Comparison of ENCODE assay signal across 18 cellular contexts in the genomic region with DNA sequence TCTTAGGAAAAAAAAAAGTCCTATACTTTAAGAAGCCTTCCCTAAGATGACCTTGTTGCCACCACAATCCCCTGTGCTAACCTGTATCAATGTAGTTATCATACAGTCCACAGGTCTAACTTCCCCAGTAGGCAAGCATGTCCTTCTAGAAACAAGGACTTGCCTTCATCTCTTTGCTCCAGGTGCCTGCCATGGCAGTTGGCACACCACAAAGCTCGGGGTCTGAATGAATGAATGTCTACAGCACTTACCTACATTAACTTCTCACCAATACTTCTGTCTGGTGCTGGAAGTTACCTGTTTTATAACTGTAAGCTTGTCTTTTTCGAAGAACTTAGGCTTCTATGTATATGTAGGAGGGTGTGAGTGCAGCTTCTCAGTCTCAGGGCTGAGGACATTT. TPM values are rescaled to one million over a fixed set of nuclear protein-coding genes. Genes with fewer than 3 reads are reported as not detected.
DNase-seq lines count a peak whose midpoint lies in the region; ATAC-seq, FAIRE-seq and TF ChIP-seq lines count a peak whose summit lies in the region.
"Had no signal": no experiment of that assay in that cellular context is flagged by ENCODE, and none has a peak within 500 bp of the region (broad histone marks: within the 10 kb centered on the region; RNA-seq: fewer than 3 reads in every experiment).

No MANE protein-coding gene starts in this region.

- TF ChIP-seq CTCF in H1 (IDR thresholded peaks at IDR 0.05; ENCODE audit: control extremely low read depth in 1 of 3, insufficient read depth in 1 of 3, low read depth in 1 of 3, low read length in 3 of 3) (no peak), nephron (IDR thresholded peaks at IDR 0.05; ENCODE audit: unreplicated experiment in 3 of 3) (no peak), tibial nerve (IDR thresholded peaks at IDR 0.05) (no peak)

- TF ChIP-seq EP300 in H1 (IDR thresholded peaks at IDR 0.05; ENCODE audit: borderline replicate concordance in 1 of 2, low read depth in 2 of 2, low read length in 2 of 2) = no peak
- no peak for TF ChIP-seq EP300 in tibial nerve (IDR thresholded peaks at IDR 0.05)

- no peak overlapping the region for H3K56ac ChIP-seq in H1 (replicated peaks; ENCODE audit: insufficient read length, low read depth, low read length)

- H2BK20ac ChIP-seq in H1 (ENCODE audit: low read length) = no peak overlapping the region

- H4K5ac ChIP-seq in H1 (ENCODE audit: insufficient read length, low read depth, low read length) = no peak overlapping the region

- H2BK15ac ChIP-seq in H1 (ENCODE audit: low read length) = 0 out of 2 replicates have a peak overlapping the region, but pooled peaks have one; percentile 5

- H2AFZ ChIP-seq in H1 (ENCODE audit: low read length) = no peak overlapping the region

- H3K36me3 ChIP-seq in H1 (ENCODE audit: control insufficient read depth in 2 of 4, insufficient read depth in 4 of 4, low read length in 3 of 4) (no peaks in the 10 kb centered on the region), tibial nerve (no peaks in the 10 kb centered on the region)
- H3K36me3 ChIP-seq: BE2C, SJCRH30, vagina had no signal

- no peak overlapping the region for H3K18ac ChIP-seq in H1 (ENCODE audit: extremely low read depth, low read length)

- H3K9me3 Mint-ChIP-seq in activated naive CD8-positive, alpha-beta T cell treated with anti-CD3 and anti-CD28 coated beads, Interleukin-2, amount 10 ng/mL, durations not matched to agents 7 days and 5 days = no peaks in the 10 kb centered on the region
- H3K9me3 Mint-ChIP-seq in activated naive CD8-positive, alpha-beta T cell treated with anti-CD3 and anti-CD28 coated beads for 36 hours = no peaks in the 10 kb centered on the region
- H3K9me3 Mint-ChIP-seq in nephron = no peaks in the 10 kb centered on the region
- H3K9me3 Mint-ChIP-seq: activated CD4-positive, alpha-beta memory T cell treated with anti-CD3 and anti-CD28 coated beads for 36 hours; activated T-cell treated with anti-CD3 and anti-CD28 coated beads, Interleukin-2, amount 50 U/mL, for 72 hours; H9; T-helper 2 cell treated with Interferon-gamma antibody and Interleukin-4, amounts not matched to agents 5 μg/mL and 100 μg/mL, for 36 hours had no signal

- no peak overlapping the region for H3K9ac ChIP-seq in H1 (replicated peaks in 1 of 4; ENCODE audit: extremely low read depth in 1 of 4, low read depth in 3 of 4, low read length in 3 of 4)

- H3K79me1 ChIP-seq in H1 (ENCODE audit: low read depth, low read length) = no peaks in the 10 kb centered on the region

- no peak overlapping the region for H3K4me3 Mint-ChIP-seq in activated naive CD8-positive, alpha-beta T cell treated with anti-CD3 and anti-CD28 coated beads, Interleukin-2, amount 10 ng/mL, durations not matched to agents 7 days and 5 days
- H3K4me3 Mint-ChIP-seq in activated naive CD8-positive, alpha-beta T cell treated with anti-CD3 and anti-CD28 coated beads for 36 hours = no peak overlapping the region
- no peak overlapping the region for H3K4me3 Mint-ChIP-seq in nephron
- H3K4me3 Mint-ChIP-seq: activated CD4-positive, alpha-beta memory T cell treated with anti-CD3 and anti-CD28 coated beads for 36 hours; activated T-cell treated with anti-CD3 and anti-CD28 coated beads, Interleukin-2, amount 50 U/mL, for 72 hours; H9; T-helper 2 cell treated with Interferon-gamma antibody and Interleukin-4, amounts not matched to agents 5 μg/mL and 100 μg/mL, for 36 hours had no signal

- CTCF ChIA-PET in H1 (lab: Charles Lee; ENCODE audit: partially characterized antibody) = interaction anchor here (0.9 to 15.6 kb wide), 13 partner anchors 8 to 173 kb away, joined by 3 to 262 read pairs (median 5); partner anchors contain the start of gene CLPB

- no peak overlapping the region for H4K8ac ChIP-seq in H1 (ENCODE audit: extremely low read depth, insufficient read depth, low read length)

- H3K27me3 ChIP-seq in H1 (replicated peaks in 1 of 4; ENCODE audit: control insufficient read depth in 3 of 4, extremely low read depth in 1 of 4, insufficient read depth in 3 of 4, low read length in 3 of 4) (no peaks in the 10 kb centered on the region), tibial nerve (no peaks in the 10 kb centered on the region)
- H3K27me3 ChIP-seq: BE2C, SJCRH30, vagina had no signal

- peaks cover 0 to 5% of the 10 kb centered on the region in 2 experiments; a peak in 1 of 4 replicates for H3K79me2 ChIP-seq in H1 (ENCODE audit: control insufficient read depth in 1 of 2, insufficient read depth in 2 of 2, low read length in 2 of 2)

- no peak overlapping the region for H2BK12ac ChIP-seq in H1 (ENCODE audit: low read depth, low read length)

- POLR2A ChIA-PET in activated naive CD8-positive, alpha-beta T cell treated with anti-CD3 and anti-CD28 coated beads, Interleukin-2, amount 10 ng/mL, durations not matched to agents 7 days and 5 days (lab: Charles Lee) = interaction anchor here (1.1 kb wide), 1 partner anchor 423 kb away, joined by 3 read pairs; no protein-coding TSS in a partner anchor
- POLR2A ChIA-PET in H1 (lab: Charles Lee; ENCODE audit: partially characterized antibody) = interaction anchor here (0.8 to 1.1 kb wide), 2 partner anchors 11 to 27 kb away, joined by 4 read pairs; no protein-coding TSS in a partner anchor

- 86% methylated on average over 2 of the region's 2 CpGs; no CpG with 5 or more reads in 1 of the 2 experiments for WGBS in H1 (ENCODE audit: extremely low coverage in 1 of 2, insufficient coverage in 1 of 2, insufficient read length in 1 of 2, insufficient replicate concordance in 2 of 2, low coverage in 1 of 2, low lambda C conversion rate in 2 of 2, missing lambda C conversion rate in 1 of 2), 2 experiments
- WGBS in tibial nerve, 2 donors = 73 to 78% methylated on average over 2 of the region's 2 CpGs

- H4K91ac ChIP-seq in H1 (replicated peaks; ENCODE audit: insufficient read length, low read length) = no peak overlapping the region

- ATAC-seq in activated naive CD8-positive, alpha-beta T cell treated with anti-CD3 and anti-CD28 coated beads, Interleukin-2, amount 10 ng/mL, durations not matched to agents 7 days and 5 days (ENCODE audit: low read depth) = no peak
- ATAC-seq in GM21367 (IDR thresholded peaks at IDR 0.05; ENCODE audit: unreplicated experiment) = no peak
- no peak for ATAC-seq in GM18511 (IDR thresholded peaks at IDR 0.05; ENCODE audit: unreplicated experiment)

- H3K4me2 ChIP-seq in H1 (ENCODE audit: insufficient read depth in 1 of 2, low read depth in 2 of 2, low read length in 2 of 2) = no peak overlapping the region

- no peaks in the 10 kb centered on the region for H4K20me1 ChIP-seq in H1 (replicated peaks in 1 of 2; ENCODE audit: control insufficient read depth in 1 of 2, insufficient read depth in 2 of 2, low read length in 2 of 2)

- no peak for DNase-seq in activated naive CD8-positive, alpha-beta T cell treated with anti-CD3 and anti-CD28 coated beads, Interleukin-2, amount 10 ng/mL, durations not matched to agents 7 days and 5 days
- DNase-seq in activated naive CD8-positive, alpha-beta T cell treated with anti-CD3 and anti-CD28 coated beads for 36 hours = no peak
- no peak for DNase-seq in H1 (ENCODE audit: low read depth in 1 of 2, low spot score in 2 of 2)
- DNase-seq in tibial nerve (ENCODE audit: low spot score in 2 of 2) = no peak
- no peak for DNase-seq in NCI-H510A treated with DMSO at 0.1 percent for 48 hours (lab: John Stamatoyannopoulos, UW)
- DNase-seq: activated CD4-positive, alpha-beta memory T cell treated with anti-CD3 and anti-CD28 coated beads for 36 hours; activated T-cell treated with anti-CD3 and anti-CD28 coated beads, Interleukin-2, amount 50 U/mL, for 72 hours; H9; NCI-H1436; SJCRH30; stimulated activated naive CD4-positive, alpha-beta T cell treated with Interleukin-2 at 50 U/mL for 16 hours had no signal

- H3K27ac ChIP-seq in H1 (ENCODE audit: low read depth, low read length) (no peak overlapping the region), tibial nerve (peak overlapping the region in 3 of 4 donors; percentile 38 to 83 (median 73))
- H3K27ac ChIP-seq: SJCRH30, vagina had no signal

- H3K27me3 Mint-ChIP-seq in activated naive CD8-positive, alpha-beta T cell treated with anti-CD3 and anti-CD28 coated beads, Interleukin-2, amount 10 ng/mL, durations not matched to agents 7 days and 5 days = no peaks in the 10 kb centered on the region
- no peaks in the 10 kb centered on the region for H3K27me3 Mint-ChIP-seq in activated naive CD8-positive, alpha-beta T cell treated with anti-CD3 and anti-CD28 coated beads for 36 hours
- no peaks in the 10 kb centered on the region for H3K27me3 Mint-ChIP-seq in nephron (ENCODE audit: low read depth)
- H3K27me3 Mint-ChIP-seq: activated CD4-positive, alpha-beta memory T cell treated with anti-CD3 and anti-CD28 coated beads for 36 hours had no signal

- H3K36me3 Mint-ChIP-seq in activated naive CD8-positive, alpha-beta T cell treated with anti-CD3 and anti-CD28 coated beads, Interleukin-2, amount 10 ng/mL, durations not matched to agents 7 days and 5 days = peaks cover 2% of the 10 kb centered on the region
- H3K36me3 Mint-ChIP-seq in activated naive CD8-positive, alpha-beta T cell treated with anti-CD3 and anti-CD28 coated beads for 36 hours = peaks cover 3% of the 10 kb centered on the region
- H3K36me3 Mint-ChIP-seq in nephron (ENCODE audit: low read depth) = no peaks in the 10 kb centered on the region

- H2AK5ac ChIP-seq in H1 (ENCODE audit: low read depth, low read length) = no peak overlapping the region; the same call in 1 of the 2 replicates

- H3K27ac Mint-ChIP-seq in activated naive CD8-positive, alpha-beta T cell treated with anti-CD3 and anti-CD28 coated beads, Interleukin-2, amount 10 ng/mL, durations not matched to agents 7 days and 5 days = peak overlapping the region; percentile 81
- H3K27ac Mint-ChIP-seq in activated naive CD8-positive, alpha-beta T cell treated with anti-CD3 and anti-CD28 coated beads for 36 hours = no peak overlapping the region
- H3K27ac Mint-ChIP-seq in nephron = peak overlapping the region; percentile 76 to 90 (median 85)
- H3K27ac Mint-ChIP-seq: activated CD4-positive, alpha-beta memory T cell treated with anti-CD3 and anti-CD28 coated beads for 36 hours; activated T-cell treated with anti-CD3 and anti-CD28 coated beads, Interleukin-2, amount 50 U/mL, for 72 hours had no signal

- H3K4ac ChIP-seq in H1 (replicated peaks; ENCODE audit: insufficient read length, low read depth, low read length) = no peak overlapping the region

- no peak for TF ChIP-seq RAD21 in H1 (IDR thresholded peaks at IDR 0.05 in 1 of 2, conservative IDR thresholded peaks at IDR 0.05 in 1 of 2; ENCODE audit: low read depth in 2 of 2, low read length in 2 of 2)

- no peak for FAIRE-seq in H1 (lab: Jason Lieb, UNC)

- H2BK120ac ChIP-seq in H1 (replicated peaks; ENCODE audit: low read depth, low read length) = no peak overlapping the region

- H3K4me3 ChIP-seq in H1 (ENCODE audit: extremely low read depth in 1 of 4, insufficient read depth in 2 of 4, low read depth in 3 of 4, low read length in 4 of 4) (no peak overlapping the region), tibial nerve (no peak overlapping the region)
- H3K4me3 ChIP-seq: mucosa of descending colon, SJCRH30, vagina had no signal

- H3K4me1 ChIP-seq in H1 (replicated peaks in 1 of 4; ENCODE audit: control insufficient read depth in 3 of 4, insufficient read depth in 4 of 4, low read length in 3 of 4) (peaks cover 4 to 22% (median 13%) of the 10 kb centered on the region in 4 experiments), tibial nerve (peaks cover 0 to 39% (median 15%) of the 10 kb centered on the region in 4 donors)

- H2BK5ac ChIP-seq in H1 (ENCODE audit: low read depth, low read length) = no peak overlapping the region

- no peaks in the 10 kb centered on the region for H3K23me2 ChIP-seq in H1 (ENCODE audit: low read depth, low read length)

- H3K23ac ChIP-seq in H1 (ENCODE audit: insufficient read length) = no peak overlapping the region

- TF ChIP-seq POLR2A in H1 (IDR thresholded peaks at IDR 0.05; ENCODE audit: control extremely low read depth in 1 of 2, low read depth in 2 of 2, low read length in 2 of 2) (no peak), tibial nerve (IDR thresholded peaks at IDR 0.05) (no peak)

- peaks cover 12% of the 10 kb centered on the region for H3K4me1 Mint-ChIP-seq in activated naive CD8-positive, alpha-beta T cell treated with anti-CD3 and anti-CD28 coated beads, Interleukin-2, amount 10 ng/mL, durations not matched to agents 7 days and 5 days
- peaks cover 22% of the 10 kb centered on the region for H3K4me1 Mint-ChIP-seq in activated naive CD8-positive, alpha-beta T cell treated with anti-CD3 and anti-CD28 coated beads for 36 hours
- peaks cover 31% of the 10 kb centered on the region for H3K4me1 Mint-ChIP-seq in nephron

- no peak overlapping the region for H3K14ac ChIP-seq in H1 (ENCODE audit: insufficient read length)

- H3K9me3 ChIP-seq in H1 (ENCODE audit: insufficient read depth in 2 of 2, low read depth in 1 of 2, low read length in 1 of 2) (no peaks in the 10 kb centered on the region; a peak in 1 of 4 replicates), tibial nerve (no peaks in the 10 kb centered on the region)
- H3K9me3 ChIP-seq: BE2C, mucosa of descending colon, SJCRH30, vagina had no signal

RNA-seq across cellular contexts. Expression of gene CLPB, which starts 23.4 kb away (rescaled TPM):
- total RNA-seq in activated naive CD8-positive, alpha-beta T cell treated with anti-CD3 and anti-CD28 coated beads, Interleukin-2, amount 10 ng/mL, durations not matched to agents 7 days and 5 days = 10 to 100 TPM; 21.6 to 23.2 TPM
- total RNA-seq in activated naive CD8-positive, alpha-beta T cell treated with anti-CD3 and anti-CD28 coated beads for 36 hours = 10 to 100 TPM; 37.8 to 39.2 TPM
- 24.0 and 28.1 TPM in 2 replicates for total RNA-seq in H1 (2021; fragmentation: NEBNext Ultra II Directional; extraction: Animal tissue kit (Norgen Biotek cat#: 25700))
- polyA plus RNA-seq in H1 (2011; rRNA removed) = 10.1 and 10.7 TPM in 2 replicates
- polyA plus RNA-seq in H1 (2011; cell fraction: cytosol; rRNA removed) = 11.6 TPM
- polyA plus RNA-seq in H1 (2011; cell fraction: nucleus; rRNA removed) = 25.9 TPM
- 14.3 to 16.7 TPM (median 15.9 TPM) in 4 replicates for polyA plus RNA-seq in H1 (2012, experiment 1 of 2)
- 10.5 TPM for polyA plus RNA-seq in H1 (2012, experiment 2 of 2)
- polyA plus RNA-seq in H1 (2013, experiment 1 of 2) = 11.5 TPM
- polyA plus RNA-seq in H1 (2013, experiment 2 of 2) = 11.2 TPM
- 58.8 and 81.3 TPM in 2 replicates for polyA minus RNA-seq in H1 (2011; rRNA and poly(A)+ RNA removed)
- 16.9 TPM for polyA minus RNA-seq in H1 (2011; cell fraction: cytosol; rRNA and poly(A)+ RNA removed)
- polyA minus RNA-seq in H1 (2011; cell fraction: nucleus; rRNA and poly(A)+ RNA removed) = 37.0 TPM
- total RNA-seq in tibial nerve = 10 to 100 TPM; 19.4 to 37.8 (median 27.1) TPM
